Comparison of ENCODE assay signal across 10 cellular contexts in the genomic region with DNA sequence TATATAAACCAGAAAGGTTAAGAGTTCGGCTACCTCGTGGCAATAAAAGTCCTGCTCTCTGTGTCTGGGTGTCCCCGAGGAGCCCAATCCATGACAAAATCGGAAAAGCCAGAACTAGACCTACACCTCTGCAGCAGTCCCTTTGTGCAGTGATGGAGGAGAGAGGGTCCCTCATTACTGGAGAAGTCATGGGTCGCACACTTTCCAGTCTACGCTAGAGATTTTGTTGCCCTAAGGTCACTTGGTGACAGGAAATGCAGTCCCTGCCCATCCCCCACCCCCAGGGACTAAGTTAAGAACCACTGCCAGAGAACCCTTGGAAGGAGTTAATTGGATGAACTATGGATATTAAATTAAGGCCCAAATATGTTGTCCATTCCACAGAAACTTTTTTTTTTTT.
DNase-seq lines count a peak whose midpoint lies in the region; ATAC-seq and TF ChIP-seq lines count a peak whose summit lies in the region.
"Had no signal": no experiment of that assay in that cellular context is flagged by ENCODE, and none has a peak within 500 bp of the region (broad histone marks: within the 10 kb centered on the region; RNA-seq: fewer than 3 reads in every experiment).

No MANE protein-coding gene starts in this region.

- no peak for DNase-seq in stimulated activated naive CD8-positive, alpha-beta T cell treated with anti-CD3 and anti-CD28 coated beads, Interleukin-15, Interleukin-2, amounts not matched to agents 100 U/mL and 50 U/mL, for 24 hours
- peak; percentile 51 for DNase-seq in glutamatergic neuron
- no peak for DNase-seq in vagina (ENCODE audit: extremely low spot score in 2 of 2)
- DNase-seq in NCI-H69 (lab: John Stamatoyannopoulos, UW): no peak
- DNase-seq: stimulated activated CD4-positive, alpha-beta T cell treated with anti-CD3 and anti-CD28 coated beads, Interleukin-1b, Interleukin-23, amount 100 ng/mL, for 48 hours; T-cell had no signal

- H3K4me1 ChIP-seq in neutrophil (ENCODE audit: control insufficient read depth in 1 of 2, insufficient read depth in 1 of 2, low read depth in 1 of 2, low read length in 1 of 2): peaks cover 81 to 89% of the 10 kb centered on the region in 2 experiments
- H3K4me1 ChIP-seq in vagina: peaks cover 54% of the 10 kb centered on the region

- no peaks in the 10 kb centered on the region for H3K36me3 ChIP-seq in neutrophil
- no peaks in the 10 kb centered on the region for H3K36me3 ChIP-seq in vagina

- peaks cover 5% of the 10 kb centered on the region for H3K9me3 Mint-ChIP-seq in stimulated activated naive CD8-positive, alpha-beta T cell treated with anti-CD3 and anti-CD28 coated beads, Interleukin-15, Interleukin-2, amounts not matched to agents 100 ng/mL and 50 ng/mL, for 24 hours
- H3K9me3 Mint-ChIP-seq in glutamatergic neuron (ENCODE audit: unreplicated experiment): peaks cover 34% of the 10 kb centered on the region

- H3K27me3 Mint-ChIP-seq in stimulated activated naive CD8-positive, alpha-beta T cell treated with anti-CD3 and anti-CD28 coated beads, Interleukin-15, Interleukin-2, amounts not matched to agents 100 ng/mL and 50 ng/mL, for 24 hours: no peaks in the 10 kb centered on the region
- peaks cover 20% of the 10 kb centered on the region for H3K27me3 Mint-ChIP-seq in glutamatergic neuron (ENCODE audit: unreplicated experiment)
- H3K27me3 Mint-ChIP-seq: T-cell had no signal

- H3K9me3 ChIP-seq in neutrophil (no peaks in the 10 kb centered on the region), vagina (no peaks in the 10 kb centered on the region)

- peaks cover 13% of the 10 kb centered on the region for H3K36me3 Mint-ChIP-seq in stimulated activated naive CD8-positive, alpha-beta T cell treated with anti-CD3 and anti-CD28 coated beads, Interleukin-15, Interleukin-2, amounts not matched to agents 100 ng/mL and 50 ng/mL, for 24 hours (ENCODE audit: low read depth)
- H3K36me3 Mint-ChIP-seq in glutamatergic neuron (ENCODE audit: unreplicated experiment): peaks cover 14% of the 10 kb centered on the region

- H3K4me3 Mint-ChIP-seq in stimulated activated naive CD8-positive, alpha-beta T cell treated with anti-CD3 and anti-CD28 coated beads, Interleukin-15, Interleukin-2, amounts not matched to agents 100 ng/mL and 50 ng/mL, for 24 hours: no peak overlapping the region
- H3K4me3 Mint-ChIP-seq in glutamatergic neuron (ENCODE audit: unreplicated experiment): peak overlapping the region; percentile 74
- H3K4me3 Mint-ChIP-seq: T-cell had no signal

- ATAC-seq in stimulated activated naive CD8-positive, alpha-beta T cell treated with anti-CD3 and anti-CD28 coated beads, Interleukin-15, Interleukin-2, amounts not matched to agents 100 U/mL and 50 U/mL, for 24 hours: no peak
- ATAC-seq in GM18517 (IDR thresholded peaks at IDR 0.05; ENCODE audit: unreplicated experiment): no peak
- ATAC-seq in HG03159 (IDR thresholded peaks at IDR 0.05; ENCODE audit: unreplicated experiment): no peak
- ATAC-seq: T-cell had no signal

- H3K27ac Mint-ChIP-seq in stimulated activated naive CD8-positive, alpha-beta T cell treated with anti-CD3 and anti-CD28 coated beads, Interleukin-15, Interleukin-2, amounts not matched to agents 100 ng/mL and 50 ng/mL, for 24 hours: peak overlapping the region; percentile 8
- peak overlapping the region; percentile 97 for H3K27ac Mint-ChIP-seq in glutamatergic neuron (ENCODE audit: unreplicated experiment)

- H3K27me3 ChIP-seq in neutrophil (no peaks in the 10 kb centered on the region), vagina (no peaks in the 10 kb centered on the region)

- H3K4me1 Mint-ChIP-seq in stimulated activated naive CD8-positive, alpha-beta T cell treated with anti-CD3 and anti-CD28 coated beads, Interleukin-15, Interleukin-2, amounts not matched to agents 100 ng/mL and 50 ng/mL, for 24 hours (ENCODE audit: low read depth): peaks cover 43% of the 10 kb centered on the region
- H3K4me1 Mint-ChIP-seq in glutamatergic neuron (ENCODE audit: low read depth, unreplicated experiment): peaks cover 40% of the 10 kb centered on the region

- H3K4me3 ChIP-seq in neutrophil (ENCODE audit: low read depth in 1 of 2, low read length in 1 of 2) (peak overlapping the region; percentile 37 to 47), vagina (peak overlapping the region; percentile 20 to 25)

- TF ChIP-seq CTCF in glutamatergic neuron (IDR thresholded peaks at IDR 0.05; ENCODE audit: partially characterized antibody, unreplicated experiment): no peak
- no peak for TF ChIP-seq CTCF in neutrophil (IDR thresholded peaks at IDR 0.05)
- no peak for TF ChIP-seq CTCF in vagina (IDR thresholded peaks at IDR 0.05)

- H3K27ac ChIP-seq in neutrophil: peak overlapping the region; percentile 93
- peak overlapping the region; percentile 88 for H3K27ac ChIP-seq in vagina

- intact Hi-C loops in vagina (cut with DNase I): no loop called here

- no peak for TF ChIP-seq POLR2A in vagina (IDR thresholded peaks at IDR 0.05)
